Comparison of ENCODE assay signal across 9 cellular contexts in genomic region chr13:78047151-78047550, GRCh38.
"Had no signal": no experiment of that assay in that cellular context is flagged by ENCODE, and none has a peak within 500 bp of the region (broad histone marks: within the 10 kb centered on the region; RNA-seq: fewer than 3 reads in every experiment).

No MANE protein-coding gene starts in this region.

- ATAC-seq: HCT116 had no signal

- H3K4me3 ChIP-seq: GM23248, HAP-1 had no signal

- H3K9ac ChIP-seq: GM23248 had no signal

- H3K4me1 ChIP-seq: HAP-1 had no signal

- H3K36me3 ChIP-seq: HAP-1 had no signal

- H3K27ac ChIP-seq: GM23248, HL-60 had no signal

- H2AFZ ChIP-seq: GM23248 had no signal

- H3K9me3 ChIP-seq: HAP-1 had no signal

- DNase-seq: GM23248, GOT3, H7, HFFc6, IMR-90, KBM-7 had no signal
